ENCODE assay signal across 9 cellular contexts in the genomic region with DNA sequence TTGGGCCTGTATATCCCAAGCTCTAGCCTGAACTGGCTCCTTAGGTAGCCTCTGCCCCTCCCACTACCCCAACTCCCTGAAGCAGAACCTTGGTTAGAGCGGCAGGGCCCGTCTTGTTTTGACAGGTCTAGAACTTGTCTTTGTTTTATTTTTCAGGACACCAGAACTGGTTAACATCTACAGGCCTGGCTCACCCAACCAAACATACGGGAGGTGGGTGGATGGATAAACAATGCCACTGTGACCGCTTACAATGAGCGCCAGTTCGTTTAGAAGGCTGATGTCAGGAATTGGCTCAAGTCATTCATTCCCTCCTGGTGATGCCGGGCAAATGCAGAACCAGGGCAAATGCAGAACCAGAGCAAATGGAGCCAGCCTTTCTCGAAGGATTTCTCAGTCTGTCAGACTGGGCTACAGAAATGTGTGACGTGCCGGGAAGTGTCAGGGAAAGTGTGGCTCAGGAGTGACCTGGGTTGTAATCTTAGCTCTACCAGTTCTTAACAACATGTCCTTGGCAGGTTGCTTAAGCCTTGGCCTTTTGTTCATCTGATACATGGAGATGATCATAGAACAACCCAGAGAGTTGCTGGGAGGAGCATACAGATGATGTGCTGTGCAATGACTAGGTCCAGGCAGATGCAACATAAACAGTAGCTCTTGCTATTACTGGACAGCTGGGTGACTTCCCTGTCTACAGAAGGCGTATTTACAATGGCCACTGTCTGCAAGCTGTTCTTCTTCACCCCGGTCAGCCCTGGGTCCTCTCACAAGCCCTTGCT. TPM values are rescaled to one million over a fixed set of nuclear protein-coding genes. Genes with fewer than 3 reads are reported as not detected.
DNase-seq lines count a peak whose midpoint lies in the region; ATAC-seq and TF ChIP-seq lines count a peak whose summit lies in the region.
"Had no signal": no experiment of that assay in that cellular context is flagged by ENCODE, and none has a peak within 500 bp of the region (broad histone marks: within the 10 kb centered on the region; RNA-seq: fewer than 3 reads in every experiment).

No MANE protein-coding gene starts in this region.

- H3K4me3 Mint-ChIP-seq in naive thymus-derived CD8-positive, alpha-beta T cell: peak overlapping the region in 6 of 10 donors; percentile 52 to 86 (median 74)

- no peaks in the 10 kb centered on the region for H3K9me3 Mint-ChIP-seq in naive thymus-derived CD8-positive, alpha-beta T cell

- no peaks in the 10 kb centered on the region for H3K36me3 Mint-ChIP-seq in naive thymus-derived CD8-positive, alpha-beta T cell

- DNase-seq in AG10803 (ENCODE audit: low read depth) (peak; percentile 42), NCI-H446 treated with DMSO at 0.1 percent for 48 hours (lab: John Stamatoyannopoulos, UW) (peak; percentile 34), epithelial cell of prostate (ENCODE audit: low read depth, low spot score) (peak; percentile 84), NCI-H2227 treated with DMSO at 0.1 percent for 48 hours (lab: John Stamatoyannopoulos, UW) (no peak), NCI-H1092 treated with DMSO at 0.1 percent for 48 hours (lab: John Stamatoyannopoulos, UW) (no peak), HuH-7.5 (ENCODE audit: low spot score) (no peak)
- DNase-seq in naive thymus-derived CD8-positive, alpha-beta T cell: no peak
- DNase-seq: NCI-H526 treated with DMSO at 0.1 percent for 48 hours had no signal

- H3K27me3 Mint-ChIP-seq in naive thymus-derived CD8-positive, alpha-beta T cell: no peaks in the 10 kb centered on the region

- ATAC-seq in naive thymus-derived CD8-positive, alpha-beta T cell: no peak
- ATAC-seq in GM18505 (IDR thresholded peaks at IDR 0.05; ENCODE audit: unreplicated experiment): no peak

- peaks cover 20 to 81% (median 65%) of the 10 kb centered on the region in 4 donors for H3K4me1 Mint-ChIP-seq in naive thymus-derived CD8-positive, alpha-beta T cell

- peak overlapping the region; percentile 57 for H3K27ac ChIP-seq in epithelial cell of prostate

- no peak overlapping the region for H3K4me3 ChIP-seq in AG10803 (ENCODE audit: low read length)

- POLR2A ChIA-PET in naive thymus-derived CD8-positive, alpha-beta T cell (lab: Charles Lee): interaction anchor here (2.2 to 25.4 kb wide), 4 partner anchors 9 to 63 kb away, joined by 12 to 730 read pairs (median 188); no protein-coding TSS in a partner anchor

- TF ChIP-seq POLR2A in GM18505 (IDR thresholded peaks at IDR 0.05; ENCODE audit: borderline replicate concordance, extremely low read depth, insufficient read depth, insufficient read length): no peak

- peak overlapping the region in 9 of 10 donors; percentile 57 to 93 (median 80) for H3K27ac Mint-ChIP-seq in naive thymus-derived CD8-positive, alpha-beta T cell

- no peak for TF ChIP-seq CTCF in AG10803 (conservative IDR thresholded peaks at IDR 0.05; ENCODE audit: low read length)

RNA-seq across cellular contexts. Expression of a gene that starts 30.5 kb away (rescaled TPM):
- 100 to 1,000 TPM; 186 to 191 TPM for total RNA-seq in naive thymus-derived CD8-positive, alpha-beta T cell
- polyA plus RNA-seq in naive thymus-derived CD8-positive, alpha-beta T cell: 100 to 1,000 TPM in 2 of 3 donors, 10 to 100 TPM in 1; 91.8 to 179 (median 122) TPM

RNA-seq across cellular contexts. Expression of a gene that starts 45.3 kb away (rescaled TPM):
- total RNA-seq in naive thymus-derived CD8-positive, alpha-beta T cell: 1 to 10 TPM in 1 of 2 experiments, under 1 TPM in 1; 0.75 to 2.5 TPM
- polyA plus RNA-seq in naive thymus-derived CD8-positive, alpha-beta T cell: under 1 TPM in 1 of 3 donors, not detected in 2; 0.05 TPM

Comparison
In these comparisons a context has a peak if more than half of its experiments do, and no peak if none do; other contexts are left out.
1. DNase-seq: peak in AG10803 (single experiment), NCI-H446 treated with DMSO at 0.1 percent for 48 hours (single experiment) and epithelial cell of prostate (single experiment); none in naive thymus-derived CD8-positive, alpha-beta T cell (0 of 10), NCI-H2227 treated with DMSO at 0.1 percent for 48 hours (single experiment), NCI-H1092 treated with DMSO at 0.1 percent for 48 hours (single experiment) and HuH-7.5 (single experiment).